ENCODE assay signal across 9 cellular contexts in the genomic region with DNA sequence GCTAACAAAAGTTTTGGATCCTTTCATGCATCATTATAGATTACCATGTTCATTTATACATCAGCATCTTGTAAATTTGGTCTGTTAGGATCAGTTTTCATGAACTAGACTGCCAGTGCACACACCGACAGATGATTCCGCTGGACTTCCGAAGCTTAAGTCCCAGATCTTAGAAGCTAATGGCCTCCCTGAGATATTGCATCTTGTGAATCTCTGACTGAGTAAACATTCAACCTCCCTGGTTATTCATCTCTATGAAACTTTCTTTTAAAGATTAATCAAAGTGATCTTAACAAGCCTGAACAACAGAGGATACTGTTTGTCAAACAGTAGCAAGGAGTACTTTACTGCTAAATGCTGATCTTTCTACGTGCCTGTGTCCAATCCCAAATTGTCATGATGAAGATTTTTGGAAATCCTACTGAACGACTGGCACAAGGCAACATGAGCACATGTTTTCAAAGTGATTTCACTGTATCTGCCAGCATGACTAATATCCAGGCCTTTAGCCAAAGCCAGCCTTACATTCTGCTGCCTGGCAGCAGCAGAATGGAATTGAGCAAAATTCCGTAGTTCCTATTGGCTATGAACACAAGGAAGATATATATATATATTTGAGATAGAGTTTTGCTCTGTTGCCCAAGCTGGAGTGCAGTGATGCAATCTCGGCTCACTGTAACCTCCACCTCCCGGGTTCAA.
A peak's percentile ranks its signal among the peaks of the same experiment; 100 is the strongest.
DNase-seq lines count a peak whose midpoint lies in the region; ATAC-seq, FAIRE-seq and TF ChIP-seq lines count a peak whose summit lies in the region.
"Had no signal": no experiment of that assay in that cellular context is flagged by ENCODE, and none has a peak within 500 bp of the region (broad histone marks: within the 10 kb centered on the region; RNA-seq: fewer than 3 reads in every experiment).

No MANE protein-coding gene starts in this region.

- no peak for FAIRE-seq in endothelial cell of umbilical vein (lab: Jason Lieb, UNC)
- FAIRE-seq: endometrium had no signal

- H3K4me1 ChIP-seq in endothelial cell of umbilical vein (ENCODE audit: control insufficient read depth, extremely low read depth, insufficient read depth, low read length) = no peaks in the 10 kb centered on the region
- no peaks in the 10 kb centered on the region for H3K4me1 ChIP-seq in spleen

- DNase-seq in AG04449 (ENCODE audit: low read depth, low spot score) (peak; percentile 65), NCI-H1694 (lab: John Stamatoyannopoulos, UW) (peak; percentile 84), endothelial cell of umbilical vein (ENCODE audit: low read depth, low spot score) (peak; percentile 40), mesothelial cell of epicardium (ENCODE audit: low spot score in 2 of 2, unreplicated experiment in 2 of 2) (no peak), spleen (no peak), type B pancreatic cell (ENCODE audit: extremely low spot score, unreplicated experiment) (no peak)
- DNase-seq in activated naive CD8-positive, alpha-beta T cell treated with anti-CD3 and anti-CD28 coated beads for 36 hours = no peak

- no peaks in the 10 kb centered on the region for H3K9me3 Mint-ChIP-seq in mesothelial cell of epicardium
- no peaks in the 10 kb centered on the region for H3K9me3 Mint-ChIP-seq in activated naive CD8-positive, alpha-beta T cell treated with anti-CD3 and anti-CD28 coated beads for 36 hours
- H3K9me3 Mint-ChIP-seq in type B pancreatic cell = peaks cover 11% of the 10 kb centered on the region

- H3K9me1 ChIP-seq in endothelial cell of umbilical vein (replicated peaks; ENCODE audit: control insufficient read depth, extremely low read depth, insufficient read depth, low read length) = no peaks in the 10 kb centered on the region

- H3K4me3 ChIP-seq in AG04449 (ENCODE audit: low read depth, low read length) = no peak overlapping the region
- H3K4me3 ChIP-seq in endothelial cell of umbilical vein (replicated peaks in 1 of 3; ENCODE audit: insufficient read depth in 1 of 3, low read depth in 1 of 3, low read length in 3 of 3) = no peak overlapping the region
- no peak overlapping the region for H3K4me3 ChIP-seq in spleen

- H4K20me1 ChIP-seq in endothelial cell of umbilical vein (replicated peaks; ENCODE audit: control insufficient read depth, extremely low read depth, insufficient read depth, low read length) = no peaks in the 10 kb centered on the region

- no peak for ATAC-seq in HG02588 (IDR thresholded peaks at IDR 0.05; ENCODE audit: unreplicated experiment)

- H3K36me3 ChIP-seq in endothelial cell of umbilical vein (ENCODE audit: control insufficient read depth in 2 of 2, extremely low read depth in 1 of 2, insufficient read depth in 2 of 2, low read length in 2 of 2) (no peaks in the 10 kb centered on the region), spleen (no peaks in the 10 kb centered on the region)

- no peak overlapping the region for H2AFZ ChIP-seq in endothelial cell of umbilical vein (ENCODE audit: low read depth, low read length)

- dilution Hi-C loops in endothelial cell of umbilical vein (cut with MboI; ENCODE audit: extremely low pct_ligation_motif_present, low sequenced_read_pairs) = no loop called here

- peaks cover 21% of the 10 kb centered on the region for H3K4me1 Mint-ChIP-seq in mesothelial cell of epicardium
- no peaks in the 10 kb centered on the region for H3K4me1 Mint-ChIP-seq in activated naive CD8-positive, alpha-beta T cell treated with anti-CD3 and anti-CD28 coated beads for 36 hours
- peaks cover 18% of the 10 kb centered on the region for H3K4me1 Mint-ChIP-seq in type B pancreatic cell (ENCODE audit: unreplicated experiment)

- no peak overlapping the region for H3K9ac ChIP-seq in endothelial cell of umbilical vein (replicated peaks; ENCODE audit: extremely low read depth, insufficient read depth, low read length)

- peak overlapping the region; percentile 74 for H3K27ac Mint-ChIP-seq in mesothelial cell of epicardium
- no peak overlapping the region for H3K27ac Mint-ChIP-seq in activated naive CD8-positive, alpha-beta T cell treated with anti-CD3 and anti-CD28 coated beads for 36 hours
- no peak overlapping the region for H3K27ac Mint-ChIP-seq in type B pancreatic cell

- 85 to 89% (median 87%) methylated on average over 8 of the region's 8 CpGs for WGBS in spleen, 5 donors

- CTCF ChIA-PET in AG04449 (lab: Yijun Ruan, JAX) = no interaction called here
- CTCF ChIA-PET in endothelial cell of umbilical vein (lab: Charles Lee) = no interaction called here

- intact Hi-C loops in endothelial cell of umbilical vein (cut with micrococcal nuclease) = no loop called here
- intact Hi-C loops in spleen (cut with DNase I; ENCODE audit: low total_unique reads) = no loop called here

- no TSS peak for BruUV-seq in endothelial cell of umbilical vein (replicated peaks; lab: Mats Ljungman, UMichigan)

- H3K36me3 Mint-ChIP-seq in mesothelial cell of epicardium (no peaks in the 10 kb centered on the region), type B pancreatic cell (no peaks in the 10 kb centered on the region)
- H3K36me3 Mint-ChIP-seq in activated naive CD8-positive, alpha-beta T cell treated with anti-CD3 and anti-CD28 coated beads for 36 hours = no peaks in the 10 kb centered on the region

- H3K27ac ChIP-seq in endothelial cell of umbilical vein (ENCODE audit: insufficient read depth, low read depth, low read length) (no peak overlapping the region), spleen (no peak overlapping the region)

- POLR2A ChIA-PET in AG04449 (lab: Yijun Ruan, JAX) (no interaction called here), endothelial cell of umbilical vein (lab: Charles Lee) (no interaction called here)

- TF ChIP-seq CTCF in AG04449 (IDR thresholded peaks at IDR 0.05; ENCODE audit: insufficient read depth, low read length, missing control alignments) = no peak
- TF ChIP-seq CTCF in endothelial cell of umbilical vein (IDR thresholded peaks at IDR 0.05; ENCODE audit: extremely low read depth in 1 of 2, insufficient read depth in 1 of 2, low read depth in 1 of 2, low read length in 2 of 2) = no peak
- no peak for TF ChIP-seq CTCF in mesothelial cell of epicardium (IDR thresholded peaks at IDR 0.05; ENCODE audit: unreplicated experiment)
- no peak for TF ChIP-seq CTCF in spleen (IDR thresholded peaks at IDR 0.05 in 8 of 11, conservative IDR thresholded peaks at IDR 0.05 in 3 of 11)
- no peak for TF ChIP-seq CTCF in type B pancreatic cell (conservative IDR thresholded peaks at IDR 0.05)

- H3K4me2 ChIP-seq in endothelial cell of umbilical vein (ENCODE audit: insufficient read depth, low read length) = no peak overlapping the region

- H3K9me3 ChIP-seq in endothelial cell of umbilical vein (replicated peaks; ENCODE audit: control insufficient read depth, insufficient read depth, low read length) = no peaks in the 10 kb centered on the region
- H3K9me3 ChIP-seq in spleen = no peaks in the 10 kb centered on the region

- TF ChIP-seq POLR2A in endothelial cell of umbilical vein (IDR thresholded peaks at IDR 0.05; ENCODE audit: low read depth, low read length) (no peak), spleen (IDR thresholded peaks at IDR 0.05) (no peak)

- peaks cover 2 to 8% of the 10 kb centered on the region in 2 experiments for H3K27me3 ChIP-seq in endothelial cell of umbilical vein (ENCODE audit: control insufficient read depth in 2 of 2, insufficient read depth in 2 of 2, low read length in 2 of 2)
- no peaks in the 10 kb centered on the region for H3K27me3 ChIP-seq in spleen (replicated peaks in 1 of 7)

- H3K27me3 Mint-ChIP-seq in mesothelial cell of epicardium (ENCODE audit: low read depth) (no peaks in the 10 kb centered on the region), type B pancreatic cell (no peaks in the 10 kb centered on the region)
- peaks cover 7% of the 10 kb centered on the region for H3K27me3 Mint-ChIP-seq in activated naive CD8-positive, alpha-beta T cell treated with anti-CD3 and anti-CD28 coated beads for 36 hours

- H3K4me3 Mint-ChIP-seq in mesothelial cell of epicardium (no peak overlapping the region), type B pancreatic cell (no peak overlapping the region)
- H3K4me3 Mint-ChIP-seq in activated naive CD8-positive, alpha-beta T cell treated with anti-CD3 and anti-CD28 coated beads for 36 hours = no peak overlapping the region

- H3K79me2 ChIP-seq in endothelial cell of umbilical vein (ENCODE audit: control insufficient read depth, insufficient read depth, low read length) = no peaks in the 10 kb centered on the region

TF ChIP-seq in endothelial cell of umbilical vein, 7 proteins besides CTCF, POLR2A, EP300 and RAD21:
- no peak for TF ChIP-seq JUN (IDR thresholded peaks at IDR 0.05; ENCODE audit: borderline replicate concordance, insufficient read depth, insufficient read length, low read depth)
- TF ChIP-seq EZH2 (IDR thresholded peaks at IDR 0.05; ENCODE audit: borderline replicate concordance, low read depth, low read length, severe bottlenecking) = no peak
- TF ChIP-seq POLR2AphosphoS5 (IDR thresholded peaks at IDR 0.05; ENCODE audit: insufficient read depth, low read depth, low read length) = no peak
- TF ChIP-seq MAX (IDR thresholded peaks at IDR 0.05; ENCODE audit: insufficient read depth, insufficient read length) = no peak
- TF ChIP-seq FOS (IDR thresholded peaks at IDR 0.05; ENCODE audit: borderline replicate concordance, insufficient read depth, low read length) = no peak
- TF ChIP-seq MYC (IDR thresholded peaks at IDR 0.05; ENCODE audit: low read depth, low read length) = no peak
- TF ChIP-seq GATA2 (IDR thresholded peaks at IDR 0.05; ENCODE audit: insufficient read depth, insufficient read length, low read depth, low read length) = no peak

Comparison
In these comparisons a context has a peak if more than half of its experiments do, and no peak if none do; other contexts are left out.
1. DNase-seq: peak in AG04449 (single experiment), NCI-H1694 (single experiment) and endothelial cell of umbilical vein (single experiment); none in mesothelial cell of epicardium (0 of 2), activated naive CD8-positive, alpha-beta T cell treated with anti-CD3 and anti-CD28 coated beads for 36 hours (single experiment), spleen (single experiment) and type B pancreatic cell (single experiment).